In genomic region chr9:121637441-121638222, GRCh38 we compare ENCODE assay signal across 10 cellular contexts. TPM values are rescaled to one million over a fixed set of nuclear protein-coding genes. Genes with fewer than 3 reads are reported as not detected.
DNase-seq lines count a peak whose midpoint lies in the region; ATAC-seq and TF ChIP-seq lines count a peak whose summit lies in the region.
"Had no signal": no experiment of that assay in that cellular context is flagged by ENCODE, and none has a peak within 500 bp of the region (broad histone marks: within the 10 kb centered on the region; RNA-seq: fewer than 3 reads in every experiment).

No MANE protein-coding gene starts in this region.

- CTCF ChIA-PET in activated CD8-positive, alpha-beta T cell treated with anti-CD3 and anti-CD28 coated beads for 36 hours (lab: Charles Lee) = no interaction called here

- H3K9me3 Mint-ChIP-seq in activated CD8-positive, alpha-beta T cell treated with anti-CD3 and anti-CD28 coated beads for 36 hours = no peaks in the 10 kb centered on the region
- H3K9me3 Mint-ChIP-seq: dendritic cell treated with granulocyte-macrophage colony-stimulating factor and Interleukin-4, amounts not matched to agents 40 ng/mL and 50 ng/mL, for 4 days had no signal

- no peak for TF ChIP-seq POLR2A in sigmoid colon (IDR thresholded peaks at IDR 0.05)

- no peak for TF ChIP-seq EP300 in sigmoid colon (IDR thresholded peaks at IDR 0.05)

- 63 to 64% methylated on average over 12 of the region's 12 CpGs for WGBS in GM23248 (ENCODE audit: low coverage in 1 of 2, low lambda C conversion rate in 2 of 2, missing lambda C conversion rate in 2 of 2), 2 experiments
- WGBS in sigmoid colon, 2 donors = 61 to 66% methylated on average over 12 of the region's 12 CpGs

- no peaks in the 10 kb centered on the region for H4K20me1 ChIP-seq in GM23248 (ENCODE audit: insufficient read depth)

- no peak overlapping the region for H3K27ac ChIP-seq in GM23248
- peak overlapping the region in 3 of 4 donors; percentile 66 to 80 (median 69) for H3K27ac ChIP-seq in sigmoid colon
- H3K27ac ChIP-seq: SK-N-MC had no signal

- H3K9me3 ChIP-seq in GM23248 (ENCODE audit: low read depth) = no peaks in the 10 kb centered on the region
- H3K9me3 ChIP-seq in sigmoid colon = no peaks in the 10 kb centered on the region
- no peaks in the 10 kb centered on the region for H3K9me3 ChIP-seq in HAP-1

- no peak for TF ChIP-seq CTCF in fibroblast of the aortic adventitia (IDR thresholded peaks at IDR 0.05; ENCODE audit: insufficient read depth, low read length)
- TF ChIP-seq CTCF in sigmoid colon (IDR thresholded peaks at IDR 0.05) = no peak
- TF ChIP-seq CTCF in activated CD8-positive, alpha-beta T cell treated with anti-CD3 and anti-CD28 coated beads for 36 hours (IDR thresholded peaks at IDR 0.05) = no peak

- no peak overlapping the region for H3K4me3 ChIP-seq in GM23248
- H3K4me3 ChIP-seq in fibroblast of the aortic adventitia (ENCODE audit: low read depth, low read length) = no peak overlapping the region
- no peak overlapping the region for H3K4me3 ChIP-seq in sigmoid colon
- H3K4me3 ChIP-seq in HAP-1 = no peak overlapping the region
- H3K4me3 ChIP-seq: SK-N-MC had no signal

- ATAC-seq in GM19023 (IDR thresholded peaks at IDR 0.05; ENCODE audit: unreplicated experiment) = no peak
- ATAC-seq in activated CD8-positive, alpha-beta T cell treated with anti-CD3 and anti-CD28 coated beads for 36 hours = no peak

- no peak overlapping the region for H3K4me2 ChIP-seq in GM23248 (ENCODE audit: unreplicated experiment)

- in situ Hi-C loops in GM23248 (cut with MboI) = no loop called here
- in situ Hi-C loops in HAP-1 (cut with MboI; ENCODE audit: low sequenced_read_pairs) = no loop called here

- POLR2A ChIA-PET in activated CD8-positive, alpha-beta T cell treated with anti-CD3 and anti-CD28 coated beads for 36 hours (lab: Charles Lee) = no interaction called here

- intact Hi-C loops in sigmoid colon (cut with DNase I) = no loop called here
- intact Hi-C loops in activated CD8-positive, alpha-beta T cell treated with anti-CD3 and anti-CD28 coated beads for 36 hours (cut with micrococcal nuclease) = no loop called here

- H3K27me3 ChIP-seq in GM23248 (replicated peaks; ENCODE audit: insufficient read depth) (no peaks in the 10 kb centered on the region), sigmoid colon (no peaks in the 10 kb centered on the region), HAP-1 (ENCODE audit: low read depth) (no peaks in the 10 kb centered on the region)

- H3K36me3 ChIP-seq in GM23248 (ENCODE audit: low read depth) = no peaks in the 10 kb centered on the region
- no peaks in the 10 kb centered on the region for H3K36me3 ChIP-seq in sigmoid colon
- no peaks in the 10 kb centered on the region for H3K36me3 ChIP-seq in HAP-1 (replicated peaks)

- H3F3A ChIP-seq in GM23248 (ENCODE audit: insufficient read depth) = no peaks in the 10 kb centered on the region

- no peak overlapping the region for H3K9ac ChIP-seq in GM23248

- no peaks in the 10 kb centered on the region for H3K27me3 Mint-ChIP-seq in activated CD8-positive, alpha-beta T cell treated with anti-CD3 and anti-CD28 coated beads for 36 hours

- H3K27ac Mint-ChIP-seq in activated CD8-positive, alpha-beta T cell treated with anti-CD3 and anti-CD28 coated beads for 36 hours = no peak overlapping the region
- H3K27ac Mint-ChIP-seq: dendritic cell treated with granulocyte-macrophage colony-stimulating factor and Interleukin-4, amounts not matched to agents 40 ng/mL and 50 ng/mL, for 4 days had no signal

- no peak overlapping the region for H3K4me3 Mint-ChIP-seq in activated CD8-positive, alpha-beta T cell treated with anti-CD3 and anti-CD28 coated beads for 36 hours
- H3K4me3 Mint-ChIP-seq: dendritic cell treated with granulocyte-macrophage colony-stimulating factor and Interleukin-4, amounts not matched to agents 40 ng/mL and 50 ng/mL, for 4 days had no signal

- no peaks in the 10 kb centered on the region for H3K36me3 Mint-ChIP-seq in activated CD8-positive, alpha-beta T cell treated with anti-CD3 and anti-CD28 coated beads for 36 hours (ENCODE audit: low read depth)

- DNase-seq in GM23248 (peak; percentile 75), RPMI7951 (ENCODE audit: low read depth) (peak; percentile 66), fibroblast of the aortic adventitia (ENCODE audit: low read depth) (peak; percentile 49), sigmoid colon (no peak), HAP-1 (ENCODE audit: low spot score in 2 of 2) (no peak), NCI-H748 (lab: John Stamatoyannopoulos, UW; ENCODE audit: unreplicated experiment) (no peak)
- DNase-seq in activated CD8-positive, alpha-beta T cell treated with anti-CD3 and anti-CD28 coated beads for 36 hours = no peak

- H3K9me2 ChIP-seq in GM23248 (ENCODE audit: insufficient read depth) = no peaks in the 10 kb centered on the region

- H3K79me2 ChIP-seq in GM23248 (ENCODE audit: insufficient read depth) = no peaks in the 10 kb centered on the region

- H3K4me1 Mint-ChIP-seq in activated CD8-positive, alpha-beta T cell treated with anti-CD3 and anti-CD28 coated beads for 36 hours (ENCODE audit: low read depth) = peaks cover 8% of the 10 kb centered on the region

- 0 out of 2 replicates have a peak, but pooled peaks cover 4% of the 10 kb centered on the region for H3K4me1 ChIP-seq in GM23248 (ENCODE audit: insufficient read depth)
- H3K4me1 ChIP-seq in sigmoid colon = peaks cover 0 to 71% (median 69%) of the 10 kb centered on the region in 4 donors
- H3K4me1 ChIP-seq in HAP-1 = peaks cover 2% of the 10 kb centered on the region; the same call in 1 of the 2 replicates

- no peak overlapping the region for H2AFZ ChIP-seq in GM23248

RNA-seq across cellular contexts. Expression of gene DAB2IP, which starts 13.8 kb away (rescaled TPM):
- total RNA-seq in GM23248 (2014; rRNA removed; shearing (Covaris generic)) = 9.5 and 19.7 TPM in 2 replicates
- polyA plus RNA-seq in GM23248 (2016; fragmentation: Nextera tagmentation; extraction: Ambion mirVana) = 2.1 and 2.6 TPM in 2 replicates
- 3.1 and 3.8 TPM in 2 replicates for total RNA-seq in RPMI7951 (2014; rRNA removed; shearing (Covaris generic))
- 11.4 and 17.4 TPM in 2 replicates for total RNA-seq in fibroblast of the aortic adventitia (ENCODE audit: low replicate concordance)
- 10 to 100 TPM; 20.1 to 50.7 (median 39.9) TPM for total RNA-seq in sigmoid colon
- polyA plus RNA-seq in sigmoid colon = 10 to 100 TPM; 25.8 to 52.4 (median 34.7) TPM
- 1 to 10 TPM in 1 of 2 experiments, under 1 TPM in 1; 0.54 to 1.5 TPM for total RNA-seq in activated CD8-positive, alpha-beta T cell treated with anti-CD3 and anti-CD28 coated beads for 36 hours

Comparison
In these comparisons a context has a peak if more than half of its experiments do, and no peak if none do; other contexts are left out.
1. DNase-seq: peak in GM23248 (single experiment), RPMI7951 (single experiment) and fibroblast of the aortic adventitia (single experiment); none in sigmoid colon (single experiment), HAP-1 (0 of 2), activated CD8-positive, alpha-beta T cell treated with anti-CD3 and anti-CD28 coated beads for 36 hours (single experiment) and NCI-H748 (single experiment).